ENCODE assay signal across 2 cellular contexts in genomic region chr15:85769182-85769900, GRCh38.
TF ChIP-seq lines count a peak whose summit lies in the region.

No MANE protein-coding gene starts in this region.

TF ChIP-seq in GM23338, 12 proteins besides CTCF, POLR2A, EP300 and RAD21:
- TF ChIP-seq ZNF331 (CRISPR knock-in tag; IDR thresholded peaks at IDR 0.05; ENCODE audit: low read depth) = no peak
- TF ChIP-seq, protein P1, sequence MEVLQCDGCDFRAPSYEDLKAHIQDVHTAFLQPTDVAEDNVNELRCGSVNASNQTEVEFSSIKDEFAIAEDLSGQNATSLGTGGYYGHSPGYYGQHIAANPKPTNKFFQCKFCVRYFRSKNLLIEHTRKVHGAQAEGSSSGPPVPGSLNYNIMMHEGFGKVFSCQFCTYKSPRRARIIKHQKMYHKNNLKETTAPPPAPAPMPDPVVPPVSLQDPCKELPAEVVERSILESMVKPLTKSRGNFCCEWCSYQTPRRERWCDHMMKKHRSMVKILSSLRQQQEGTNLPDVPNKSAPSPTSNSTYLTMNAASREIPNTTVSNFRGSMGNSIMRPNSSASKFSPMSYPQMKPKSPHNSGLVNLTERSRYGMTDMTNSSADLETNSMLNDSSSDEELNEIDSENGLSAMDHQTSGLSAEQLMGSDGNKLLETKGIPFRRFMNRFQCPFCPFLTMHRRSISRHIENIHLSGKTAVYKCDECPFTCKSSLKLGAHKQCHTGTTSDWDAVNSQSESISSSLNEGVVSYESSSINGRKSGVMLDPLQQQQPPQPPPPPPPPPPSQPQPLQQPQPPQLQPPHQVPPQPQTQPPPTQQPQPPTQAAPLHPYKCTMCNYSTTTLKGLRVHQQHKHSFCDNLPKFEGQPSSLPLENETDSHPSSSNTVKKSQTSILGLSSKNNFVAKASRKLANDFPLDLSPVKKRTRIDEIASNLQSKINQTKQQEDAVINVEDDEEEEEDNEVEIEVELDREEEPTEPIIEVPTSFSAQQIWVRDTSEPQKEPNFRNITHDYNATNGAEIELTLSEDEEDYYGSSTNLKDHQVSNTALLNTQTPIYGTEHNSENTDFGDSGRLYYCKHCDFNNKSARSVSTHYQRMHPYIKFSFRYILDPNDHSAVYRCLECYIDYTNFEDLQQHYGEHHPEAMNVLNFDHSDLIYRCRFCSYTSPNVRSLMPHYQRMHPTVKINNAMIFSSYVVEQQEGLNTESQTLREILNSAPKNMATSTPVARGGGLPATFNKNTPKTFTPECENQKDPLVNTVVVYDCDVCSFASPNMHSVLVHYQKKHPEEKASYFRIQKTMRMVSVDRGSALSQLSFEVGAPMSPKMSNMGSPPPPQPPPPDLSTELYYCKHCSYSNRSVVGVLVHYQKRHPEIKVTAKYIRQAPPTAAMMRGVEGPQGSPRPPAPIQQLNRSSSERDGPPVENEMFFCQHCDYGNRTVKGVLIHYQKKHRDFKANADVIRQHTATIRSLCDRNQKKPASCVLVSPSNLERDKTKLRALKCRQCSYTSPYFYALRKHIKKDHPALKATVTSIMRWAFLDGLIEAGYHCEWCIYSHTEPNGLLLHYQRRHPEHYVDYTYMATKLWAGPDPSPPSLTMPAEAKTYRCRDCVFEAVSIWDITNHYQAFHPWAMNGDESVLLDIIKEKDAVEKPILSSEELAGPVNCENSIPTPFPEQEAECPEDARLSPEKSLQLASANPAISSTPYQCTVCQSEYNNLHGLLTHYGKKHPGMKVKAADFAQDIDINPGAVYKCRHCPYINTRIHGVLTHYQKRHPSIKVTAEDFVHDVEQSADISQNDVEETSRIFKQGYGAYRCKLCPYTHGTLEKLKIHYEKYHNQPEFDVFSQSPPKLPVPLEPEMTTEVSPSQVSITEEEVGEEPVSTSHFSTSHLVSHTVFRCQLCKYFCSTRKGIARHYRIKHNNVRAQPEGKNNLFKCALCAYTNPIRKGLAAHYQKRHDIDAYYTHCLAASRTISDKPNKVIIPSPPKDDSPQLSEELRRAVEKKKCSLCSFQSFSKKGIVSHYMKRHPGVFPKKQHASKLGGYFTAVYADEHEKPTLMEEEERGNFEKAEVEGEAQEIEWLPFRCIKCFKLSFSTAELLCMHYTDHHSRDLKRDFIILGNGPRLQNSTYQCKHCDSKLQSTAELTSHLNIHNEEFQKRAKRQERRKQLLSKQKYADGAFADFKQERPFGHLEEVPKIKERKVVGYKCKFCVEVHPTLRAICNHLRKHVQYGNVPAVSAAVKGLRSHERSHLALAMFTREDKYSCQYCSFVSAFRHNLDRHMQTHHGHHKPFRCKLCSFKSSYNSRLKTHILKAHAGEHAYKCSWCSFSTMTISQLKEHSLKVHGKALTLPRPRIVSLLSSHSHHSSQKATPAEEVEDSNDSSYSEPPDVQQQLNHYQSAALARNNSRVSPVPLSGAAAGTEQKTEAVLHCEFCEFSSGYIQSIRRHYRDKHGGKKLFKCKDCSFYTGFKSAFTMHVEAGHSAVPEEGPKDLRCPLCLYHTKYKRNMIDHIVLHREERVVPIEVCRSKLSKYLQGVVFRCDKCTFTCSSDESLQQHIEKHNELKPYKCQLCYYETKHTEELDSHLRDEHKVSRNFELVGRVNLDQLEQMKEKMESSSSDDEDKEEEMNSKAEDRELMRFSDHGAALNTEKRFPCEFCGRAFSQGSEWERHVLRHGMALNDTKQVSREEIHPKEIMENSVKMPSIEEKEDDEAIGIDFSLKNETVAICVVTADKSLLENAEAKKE (CRISPR knock-in tag; IDR thresholded peaks at IDR 0.05) = no peak
- no peak for TF ChIP-seq POLR2AphosphoS5 (IDR thresholded peaks at IDR 0.05; ENCODE audit: low read depth)
- no peak for TF ChIP-seq JUNB (IDR thresholded peaks at IDR 0.05; ENCODE audit: unreplicated experiment)
- no peak for TF ChIP-seq ZNF114 (CRISPR knock-in tag; IDR thresholded peaks at IDR 0.05)
- TF ChIP-seq REST (IDR thresholded peaks at IDR 0.05; ENCODE audit: unreplicated experiment) = no peak
- TF ChIP-seq ETS1 (IDR thresholded peaks at IDR 0.05) = no peak
- TF ChIP-seq CREB1 (CRISPR knock-in tag; IDR thresholded peaks at IDR 0.05; ENCODE audit: low read depth) = no peak
- TF ChIP-seq STAT1 (IDR thresholded peaks at IDR 0.05; ENCODE audit: unreplicated experiment) = no peak
- no peak for TF ChIP-seq EZH2phosphoT487 (IDR thresholded peaks at IDR 0.05; ENCODE audit: unreplicated experiment)
- TF ChIP-seq NANOG (IDR thresholded peaks at IDR 0.05; ENCODE audit: borderline replicate concordance) = no peak
- TF ChIP-seq EZH2 (IDR thresholded peaks at IDR 0.05; ENCODE audit: low read depth, unreplicated experiment) = no peak
TF ChIP-seq in GM23338: peak in this region for 0.

TF ChIP-seq in IMR-90, 13 proteins besides CTCF, POLR2A, EP300 and RAD21:
- no peak for TF ChIP-seq MXI1 (IDR thresholded peaks at IDR 0.05; ENCODE audit: borderline replicate concordance, low read depth, low read length)
- TF ChIP-seq CEBPB (IDR thresholded peaks at IDR 0.05; ENCODE audit: low read depth, low read length) = no peak
- TF ChIP-seq FOS (IDR thresholded peaks at IDR 0.05; ENCODE audit: low read depth, low read length) = no peak
- no peak for TF ChIP-seq RCOR1 (IDR thresholded peaks at IDR 0.05; ENCODE audit: insufficient replicate concordance, low read length)
- TF ChIP-seq BHLHE40 (IDR thresholded peaks at IDR 0.05; ENCODE audit: low read depth, low read length) = no peak
- TF ChIP-seq NFE2L2 (IDR thresholded peaks at IDR 0.05; ENCODE audit: low read depth, low read length) = 0 out of 2 replicates have a peak, but pooled peaks have one; percentile 19
